11 cellular contexts compared by ENCODE assay signal in the genomic region with DNA sequence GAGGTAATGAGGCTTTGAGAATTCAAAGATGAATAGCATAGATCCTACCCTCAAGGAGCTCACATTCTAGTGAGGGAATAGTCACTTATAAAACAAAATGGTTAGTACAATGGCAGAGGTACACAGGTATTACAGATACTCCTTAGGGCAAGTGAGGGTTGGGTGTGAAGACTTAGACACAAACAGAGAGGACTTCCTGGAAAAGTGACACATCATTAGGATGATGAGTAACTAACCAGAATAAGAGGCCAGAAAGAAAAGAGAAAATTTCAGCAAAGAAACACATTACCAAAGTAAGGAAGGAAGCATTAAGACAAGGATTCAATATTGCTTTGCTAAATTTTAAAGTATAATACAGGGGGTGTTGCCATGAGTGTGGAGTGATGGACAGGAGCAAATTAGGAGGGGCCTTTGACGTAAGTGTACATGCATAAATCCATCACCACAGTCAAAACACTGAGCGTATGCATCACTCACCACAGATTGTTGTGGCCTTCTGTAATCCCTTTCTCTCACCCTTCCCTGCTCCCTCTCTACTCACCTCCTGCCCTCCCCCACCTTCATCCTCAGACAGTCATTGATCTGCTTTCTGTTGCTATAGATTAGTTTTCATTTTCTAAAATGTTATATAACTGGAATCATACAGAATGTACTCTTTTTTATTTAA. TPM values are rescaled to one million over a fixed set of nuclear protein-coding genes. Genes with fewer than 3 reads are reported as not detected.
DNase-seq lines count a peak whose midpoint lies in the region; ATAC-seq and TF ChIP-seq lines count a peak whose summit lies in the region.
"Had no signal": no experiment of that assay in that cellular context is flagged by ENCODE, and none has a peak within 500 bp of the region (broad histone marks: within the 10 kb centered on the region; RNA-seq: fewer than 3 reads in every experiment).

No MANE protein-coding gene starts in this region.

- peaks cover 49% of the 10 kb centered on the region for H3K36me3 Mint-ChIP-seq in activated CD4-positive, alpha-beta T cell treated with anti-CD3 and anti-CD28 coated beads, Interleukin-2, amount 10 ng/mL, durations not matched to agents 24 days and 14 days (ENCODE audit: low read depth)
- H3K36me3 Mint-ChIP-seq in memory B cell: peaks cover 49% of the 10 kb centered on the region

- peaks cover 62% of the 10 kb centered on the region for H3K4me1 Mint-ChIP-seq in activated CD4-positive, alpha-beta T cell treated with anti-CD3 and anti-CD28 coated beads, Interleukin-2, amount 10 ng/mL, durations not matched to agents 24 days and 14 days
- peaks cover 56% of the 10 kb centered on the region for H3K4me1 Mint-ChIP-seq in memory B cell

- H2AFZ ChIP-seq in osteoblast (ENCODE audit: low read length): no peak overlapping the region

- H3K27ac Mint-ChIP-seq in activated CD4-positive, alpha-beta T cell treated with anti-CD3 and anti-CD28 coated beads, Interleukin-2, amount 10 ng/mL, durations not matched to agents 24 days and 14 days: peak overlapping the region; percentile 99
- peak overlapping the region; percentile 90 for H3K27ac Mint-ChIP-seq in memory B cell

- H3K4me1 ChIP-seq in ascending aorta: no peaks in the 10 kb centered on the region
- H3K4me1 ChIP-seq in osteoblast (ENCODE audit: insufficient read depth, low read length): no peaks in the 10 kb centered on the region
- H3K4me1 ChIP-seq: SJSA1 had no signal

- ATAC-seq in HG03432 (IDR thresholded peaks at IDR 0.05; ENCODE audit: unreplicated experiment): peak; percentile 26
- ATAC-seq in memory B cell (ENCODE audit: low read depth): peak; percentile 74
- ATAC-seq in GM19397 (IDR thresholded peaks at IDR 0.05; ENCODE audit: unreplicated experiment): no peak
- ATAC-seq in HG02852 (IDR thresholded peaks at IDR 0.05; ENCODE audit: unreplicated experiment): no peak

- intact Hi-C loops in activated CD4-positive, alpha-beta T cell treated with anti-CD3 and anti-CD28 coated beads, Interleukin-2, amount 10 ng/mL, durations not matched to agents 24 days and 14 days (cut with micrococcal nuclease): loop anchor here (1.0 to 5.0 kb wide), 9 partner anchors 8 to 542 kb away; a partner anchor contains a TSS
- intact Hi-C loops in ascending aorta (cut with DNase I): no loop called here

- H4K20me1 ChIP-seq in osteoblast (ENCODE audit: insufficient read depth, low read length): no peaks in the 10 kb centered on the region

- TF ChIP-seq CTCF in GM12865 (IDR thresholded peaks at IDR 0.05; ENCODE audit: insufficient read depth, low read depth, low read length, missing control alignments) (no peak), ascending aorta (IDR thresholded peaks at IDR 0.05) (no peak), osteoblast (IDR thresholded peaks at IDR 0.05; ENCODE audit: extremely low read depth, low read depth, low read length) (no peak)

- DNase-seq in GM12865 (ENCODE audit: low read depth) (peak; percentile 36), memory B cell (ENCODE audit: low spot score in 2 of 2) (no peak), ascending aorta (ENCODE audit: low spot score in 2 of 2) (no peak), osteoblast (ENCODE audit: insufficient read length, low spot score, missing footprints) (no peak)
- DNase-seq in activated CD4-positive, alpha-beta T cell treated with anti-CD3 and anti-CD28 coated beads, Interleukin-2, amount 10 ng/mL, durations not matched to agents 24 days and 14 days: peak; percentile 85
- DNase-seq: effector CD8-positive, alpha-beta T cell; midbrain had no signal

- no peak overlapping the region for H3K27ac ChIP-seq in ascending aorta
- no peak overlapping the region for H3K27ac ChIP-seq in osteoblast (ENCODE audit: low read depth, low read length)
- H3K27ac ChIP-seq: SJSA1 had no signal

- no peaks in the 10 kb centered on the region for H3K27me3 Mint-ChIP-seq in activated CD4-positive, alpha-beta T cell treated with anti-CD3 and anti-CD28 coated beads, Interleukin-2, amount 10 ng/mL, durations not matched to agents 24 days and 14 days
- no peaks in the 10 kb centered on the region for H3K27me3 Mint-ChIP-seq in memory B cell

- no peaks in the 10 kb centered on the region for H3K79me2 ChIP-seq in osteoblast (ENCODE audit: insufficient read depth, low read length)

- H3K4me3 ChIP-seq in GM12865 (ENCODE audit: low read depth, low read length) (peak overlapping the region; percentile 25; the same call in 1 of the 2 replicates), ascending aorta (no peak overlapping the region), osteoblast (ENCODE audit: insufficient read depth, low read length) (no peak overlapping the region)
- H3K4me3 ChIP-seq: SJSA1 had no signal

- H3K9me3 ChIP-seq in ascending aorta (no peaks in the 10 kb centered on the region), osteoblast (ENCODE audit: low read depth, low read length) (no peaks in the 10 kb centered on the region)
- H3K9me3 ChIP-seq: SJSA1 had no signal

- H3K36me3 ChIP-seq in ascending aorta (no peaks in the 10 kb centered on the region), osteoblast (ENCODE audit: insufficient read depth, low read length) (no peaks in the 10 kb centered on the region)
- H3K36me3 ChIP-seq: SJSA1 had no signal

- peak overlapping the region; percentile 84 for H3K4me3 Mint-ChIP-seq in activated CD4-positive, alpha-beta T cell treated with anti-CD3 and anti-CD28 coated beads, Interleukin-2, amount 10 ng/mL, durations not matched to agents 24 days and 14 days
- H3K4me3 Mint-ChIP-seq in memory B cell: peak overlapping the region; percentile 71

- H3K9me3 Mint-ChIP-seq in activated CD4-positive, alpha-beta T cell treated with anti-CD3 and anti-CD28 coated beads, Interleukin-2, amount 10 ng/mL, durations not matched to agents 24 days and 14 days: peaks cover 3% of the 10 kb centered on the region
- no peaks in the 10 kb centered on the region for H3K9me3 Mint-ChIP-seq in memory B cell

- H3K27me3 ChIP-seq in ascending aorta (no peaks in the 10 kb centered on the region), osteoblast (ENCODE audit: insufficient read depth, low read length) (no peaks in the 10 kb centered on the region)

- no peak overlapping the region for H3K4me2 ChIP-seq in osteoblast (ENCODE audit: insufficient read depth, low read length)

RNA-seq across cellular contexts. Expression of a gene that starts 7.9 kb away (rescaled TPM):
- 185 and 190 TPM in 2 replicates for total RNA-seq in activated CD4-positive, alpha-beta T cell treated with anti-CD3 and anti-CD28 coated beads, Interleukin-2, amount 10 ng/mL, durations not matched to agents 24 days and 14 days
- total RNA-seq in ascending aorta (18.7 TPM), osteoblast (0.29 and 0.36 TPM in 2 replicates)
- total RNA-seq: SJSA1 had no signal

Comparison
In these comparisons a context has a peak if more than half of its experiments do, and no peak if none do; other contexts are left out.
1. DNase-seq: peak in GM12865 (single experiment) and activated CD4-positive, alpha-beta T cell treated with anti-CD3 and anti-CD28 coated beads, Interleukin-2, amount 10 ng/mL, durations not matched to agents 24 days and 14 days (single experiment); none in memory B cell (0 of 2), ascending aorta (0 of 2) and osteoblast (single experiment).
2. ATAC-seq: peak in HG03432 (single experiment) and memory B cell (single experiment); none in GM19397 (single experiment) and HG02852 (single experiment).
3. RNA of a gene that starts 7.9 kb away (total RNA-seq): 185 to 190 TPM in activated CD4-positive, alpha-beta T cell treated with anti-CD3 and anti-CD28 coated beads, Interleukin-2, amount 10 ng/mL, durations not matched to agents 24 days and 14 days and 18.7 TPM in ascending aorta (single experiment); 0.29 to 0.36 TPM in osteoblast; every median in the first group is over 10 times any median in the second.